8 cellular contexts compared by ENCODE assay signal in the genomic region with DNA sequence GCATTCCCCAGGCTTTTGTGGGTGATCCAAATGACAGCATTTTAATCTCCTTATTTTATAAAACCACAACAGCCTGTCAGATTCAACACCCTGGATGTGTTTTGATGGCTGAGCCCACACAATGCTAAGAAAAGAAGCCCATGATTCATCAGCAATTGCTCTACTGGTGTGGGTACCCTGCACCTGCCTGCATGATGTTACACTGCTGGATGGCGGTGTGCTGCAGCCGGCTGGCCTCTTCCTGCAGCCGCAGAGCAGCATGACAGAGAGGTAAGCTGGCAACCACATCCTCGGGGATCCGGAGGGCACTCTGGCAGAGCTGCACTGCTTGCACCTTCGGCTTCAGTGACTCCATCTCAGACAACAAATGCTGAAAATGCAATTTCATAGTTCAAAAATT.
DNase-seq lines count a peak whose midpoint lies in the region; ATAC-seq and TF ChIP-seq lines count a peak whose summit lies in the region.

No MANE protein-coding gene starts in this region.

- intact Hi-C loops in CD4-positive, alpha-beta T cell (cut with DNase I, micrococcal nuclease), result no loop called here

- H3K4me1 ChIP-seq in trophoblast cell (ENCODE audit: control insufficient read depth in 1 of 2, insufficient read depth in 2 of 2, low read length in 2 of 2) (peaks cover 2 to 3% of the 10 kb centered on the region in 2 experiments), smooth muscle cell (ENCODE audit: low read depth) (peaks cover 6% of the 10 kb centered on the region), endodermal cell (ENCODE audit: control insufficient read depth, insufficient read depth, low read length) (no peaks in the 10 kb centered on the region)

- H3K4me2 ChIP-seq in trophoblast cell (ENCODE audit: low read length) (no peak overlapping the region), smooth muscle cell (no peak overlapping the region)

- no peaks in the 10 kb centered on the region for H3K27me3 ChIP-seq in CD4-positive, alpha-beta T cell (ENCODE audit: control insufficient read depth, insufficient read depth, low read length)
- no peaks in the 10 kb centered on the region for H3K27me3 ChIP-seq in trophoblast cell (ENCODE audit: insufficient read depth, low read length)
- H3K27me3 ChIP-seq in smooth muscle cell (ENCODE audit: low read depth), result no peaks in the 10 kb centered on the region
- no peaks in the 10 kb centered on the region for H3K27me3 ChIP-seq in endodermal cell (ENCODE audit: control insufficient read depth, insufficient read depth, low read length, poor library complexity, severe bottlenecking)

- peak overlapping the region; percentile 35 for H3K27ac Mint-ChIP-seq in CD4-positive, alpha-beta T cell
- H3K27ac Mint-ChIP-seq in endodermal cell, result no peak overlapping the region

- H3F3A ChIP-seq in smooth muscle cell (ENCODE audit: low read depth), result peaks cover 3% of the 10 kb centered on the region

- H3K14ac ChIP-seq in trophoblast cell (ENCODE audit: low read length), result no peak overlapping the region

- H4K20me1 ChIP-seq in smooth muscle cell (ENCODE audit: low read depth), result no peaks in the 10 kb centered on the region

- POLR2A ChIA-PET in CD4-positive, alpha-beta T cell (lab: Charles Lee), result interaction anchor here (0.7 to 2.3 kb wide), 6 partner anchors 8 to 1895 kb away, joined by 3 to 40 read pairs (median 8); no protein-coding TSS in a partner anchor

- no peak overlapping the region for H2BK120ac ChIP-seq in trophoblast cell (ENCODE audit: insufficient read depth, low read length, poor library complexity)

- H4K8ac ChIP-seq in trophoblast cell (ENCODE audit: low read depth, low read length), result no peak overlapping the region

- peak; percentile 46 to 77 (median 70) for DNase-seq in CD4-positive, alpha-beta T cell
- peak; percentile 76 for DNase-seq in activated CD8-positive, alpha-beta memory T cell treated with anti-CD3 and anti-CD28 coated beads, Interleukin-2, amount 50 U/mL, for 48 hours
- peak; percentile 90 to 93 for DNase-seq in trophoblast cell
- DNase-seq in KBM-7, result no peak
- DNase-seq in NCI-H1105 treated with DMSO at 0.1 percent for 48 hours (lab: John Stamatoyannopoulos, UW), result no peak
- DNase-seq in smooth muscle cell (lab: John Stamatoyannopoulos, UW; ENCODE audit: unreplicated experiment), result no peak
- DNase-seq in endodermal cell, result no peak

- no peaks in the 10 kb centered on the region for H3K9me3 Mint-ChIP-seq in CD4-positive, alpha-beta T cell
- no peaks in the 10 kb centered on the region for H3K9me3 Mint-ChIP-seq in endodermal cell

- no peak overlapping the region for H4K12ac ChIP-seq in trophoblast cell (ENCODE audit: low read depth, low read length)

- H3K9me3 ChIP-seq in CD4-positive, alpha-beta T cell (ENCODE audit: control insufficient read depth, low read length), result no peaks in the 10 kb centered on the region
- H3K9me3 ChIP-seq in trophoblast cell (ENCODE audit: insufficient read depth, low read depth, low read length), result no peaks in the 10 kb centered on the region
- no peaks in the 10 kb centered on the region for H3K9me3 ChIP-seq in smooth muscle cell (replicated peaks; ENCODE audit: low read depth)
- H3K9me3 ChIP-seq in endodermal cell (ENCODE audit: control insufficient read depth, low read length), result no peaks in the 10 kb centered on the region

- no peak overlapping the region for H2AFZ ChIP-seq in trophoblast cell (ENCODE audit: insufficient read depth, low read length, poor library complexity)
- no peak overlapping the region for H2AFZ ChIP-seq in smooth muscle cell (ENCODE audit: low read depth)

- H3K23ac ChIP-seq in trophoblast cell (ENCODE audit: low read length), result no peak overlapping the region

- no peak overlapping the region for H3K4me3 ChIP-seq in trophoblast cell (ENCODE audit: low read depth, low read length)
- H3K4me3 ChIP-seq in smooth muscle cell, result no peak overlapping the region
- no peak overlapping the region for H3K4me3 ChIP-seq in endodermal cell (ENCODE audit: low read length)

- H3K18ac ChIP-seq in trophoblast cell (ENCODE audit: low read length), result no peak overlapping the region

- H3K4me1 Mint-ChIP-seq in CD4-positive, alpha-beta T cell (ENCODE audit: low read depth), result peaks cover 36% of the 10 kb centered on the region
- H3K4me1 Mint-ChIP-seq in endodermal cell, result peaks cover 16% of the 10 kb centered on the region

- no peaks in the 10 kb centered on the region for H3K36me3 Mint-ChIP-seq in CD4-positive, alpha-beta T cell (ENCODE audit: low read depth)
- peaks cover 3% of the 10 kb centered on the region for H3K36me3 Mint-ChIP-seq in endodermal cell (ENCODE audit: low read depth)

- H3K4me3 Mint-ChIP-seq in CD4-positive, alpha-beta T cell, result peak overlapping the region; percentile 36
- H3K4me3 Mint-ChIP-seq in endodermal cell, result no peak overlapping the region

- H3K36me3 ChIP-seq in trophoblast cell (ENCODE audit: control insufficient read depth in 1 of 2, insufficient read depth in 2 of 2, low read length in 2 of 2) (peaks cover 1 to 2% of the 10 kb centered on the region in 2 experiments), smooth muscle cell (ENCODE audit: low read depth) (peaks cover 6% of the 10 kb centered on the region), endodermal cell (ENCODE audit: control insufficient read depth, insufficient read depth, low read length) (peaks cover 5% of the 10 kb centered on the region)

- H2BK5ac ChIP-seq in trophoblast cell (ENCODE audit: low read depth, low read length, poor library complexity), result no peak overlapping the region

- no peak for TF ChIP-seq CTCF in CD4-positive, alpha-beta T cell (IDR thresholded peaks at IDR 0.05)
- TF ChIP-seq CTCF in smooth muscle cell (IDR thresholded peaks at IDR 0.05; ENCODE audit: borderline replicate concordance, insufficient read depth, poor library complexity, severe bottlenecking) (no peak), endodermal cell (conservative IDR thresholded peaks at IDR 0.05) (no peak)

- no peak overlapping the region for H2BK12ac ChIP-seq in trophoblast cell (ENCODE audit: low read length)

- no CpG with 5 or more reads among the region's 6 CpGs for WGBS in trophoblast cell (ENCODE audit: extremely low coverage, insufficient coverage, insufficient read length)
- 96% methylated on average over 6 of the region's 6 CpGs for WGBS in smooth muscle cell (ENCODE audit: low lambda C conversion rate)
- 90 to 91% methylated on average over 5 to 6 of the region's 6 CpGs for WGBS in endodermal cell (ENCODE audit: insufficient coverage in 1 of 2, insufficient read length in 1 of 2), 2 experiments

- H3K9ac ChIP-seq in trophoblast cell (ENCODE audit: low read length) (no peak overlapping the region), smooth muscle cell (ENCODE audit: low read depth) (no peak overlapping the region), endodermal cell (ENCODE audit: extremely low read depth, low read length, poor library complexity, severe bottlenecking) (no peak overlapping the region)

- peak; percentile 98 for ATAC-seq in CD4-positive, alpha-beta T cell (ENCODE audit: poor library complexity)
- peak; percentile 51 for ATAC-seq in HG03378 (IDR thresholded peaks at IDR 0.05; ENCODE audit: unreplicated experiment)

- CTCF ChIA-PET in CD4-positive, alpha-beta T cell (lab: Charles Lee), result interaction anchor here (0.9 to 3.0 kb wide), 4 partner anchors 8 to 29 kb away, joined by 3 to 14 read pairs (median 8); no protein-coding TSS in a partner anchor

- H3K79me2 ChIP-seq in trophoblast cell (ENCODE audit: control insufficient read depth, insufficient read depth, low read length, poor library complexity) (no peaks in the 10 kb centered on the region), smooth muscle cell (ENCODE audit: low read depth) (no peaks in the 10 kb centered on the region)

- no peak overlapping the region for H4K91ac ChIP-seq in trophoblast cell (ENCODE audit: low read depth, low read length)

- H3K27me3 Mint-ChIP-seq in CD4-positive, alpha-beta T cell, result no peaks in the 10 kb centered on the region
- no peaks in the 10 kb centered on the region for H3K27me3 Mint-ChIP-seq in endodermal cell (ENCODE audit: insufficient read depth)

- in situ Hi-C loops in KBM-7 (cut with MboI; ENCODE audit: low pct_unique_long_range_greater_than_20kb, low sequenced_read_pairs), result no loop called here

- H2AK5ac ChIP-seq in trophoblast cell (ENCODE audit: low read length), result no peak overlapping the region

- H3K79me1 ChIP-seq in trophoblast cell (ENCODE audit: low read length), result peaks cover 6% of the 10 kb centered on the region

- no peak overlapping the region for H3K4ac ChIP-seq in trophoblast cell (ENCODE audit: low read depth, low read length)

- no peak overlapping the region for H3K27ac ChIP-seq in CD4-positive, alpha-beta T cell (ENCODE audit: low read depth, low read length)
- H3K27ac ChIP-seq in trophoblast cell (ENCODE audit: low read depth, low read length), result no peak overlapping the region
- no peak overlapping the region for H3K27ac ChIP-seq in smooth muscle cell (ENCODE audit: low read depth)
- H3K27ac ChIP-seq in endodermal cell (ENCODE audit: low read depth, low read length), result no peak overlapping the region

Comparison
In these comparisons a context has a peak if more than half of its experiments do, and no peak if none do; other contexts are left out.
1. DNase-seq: peak in CD4-positive, alpha-beta T cell (10 of 10), activated CD8-positive, alpha-beta memory T cell treated with anti-CD3 and anti-CD28 coated beads, Interleukin-2, amount 50 U/mL, for 48 hours (single experiment) and trophoblast cell (2 of 2); none in KBM-7 (single experiment), NCI-H1105 treated with DMSO at 0.1 percent for 48 hours (single experiment), smooth muscle cell (single experiment) and endodermal cell (single experiment).